ENCODE assay signal across 28 cellular contexts in genomic region chr14:90560529-90560928, GRCh38.
"Had no signal": no experiment of that assay in that cellular context is flagged by ENCODE, and none has a peak within 500 bp of the region (broad histone marks: within the 10 kb centered on the region; RNA-seq: fewer than 3 reads in every experiment).

No MANE protein-coding gene starts in this region.

- H3K27ac ChIP-seq: breast epithelium, colonic mucosa, gastrocnemius medialis, pancreas, prostate gland, skin epidermis, thoracic aorta, uterus, WERI-Rb-1 had no signal

- H3K4me1 ChIP-seq: breast epithelium, colonic mucosa, pancreas, prostate gland, uterus had no signal

- H3K36me3 ChIP-seq: breast epithelium, colonic mucosa, gastrocnemius medialis, pancreas, prostate gland, uterus had no signal

- H3K27ac Mint-ChIP-seq: activated CD4-positive, alpha-beta memory T cell treated with anti-CD3 and anti-CD28 coated beads, Interleukin-2, amount 10 ng/mL, durations not matched to agents 7 days and 5 days; activated CD4-positive, alpha-beta T cell treated with anti-CD3 and anti-CD28 coated beads, Interleukin-2, amount 10 ng/mL, durations not matched to agents 24 days and 14 days; activated naive CD4-positive, alpha-beta T cell treated with anti-CD3 and anti-CD28 coated beads, Interleukin-2, amount 10 ng/mL, durations not matched to agents 7 days and 5 days; activated naive CD8-positive, alpha-beta T cell treated with anti-CD3 and anti-CD28 coated beads, Interleukin-2, amount 10 ng/mL, durations not matched to agents 7 days and 5 days; activated T-cell treated with anti-CD3 and anti-CD28 coated beads, Interleukin-2, amount 50 U/mL, for 24 hours; type B pancreatic cell had no signal

- DNase-seq: activated CD4-positive, alpha-beta memory T cell treated with anti-CD3 and anti-CD28 coated beads, Interleukin-2, amount 10 ng/mL, durations not matched to agents 7 days and 5 days; activated CD4-positive, alpha-beta T cell treated with anti-CD3 and anti-CD28 coated beads, Interleukin-2, amount 10 ng/mL, durations not matched to agents 24 days and 14 days; activated CD8-positive, alpha-beta memory T cell treated with anti-CD3 and anti-CD28 coated beads, Interleukin-2, amount 50 U/mL, for 48 hours; activated gamma-delta T cell; activated naive CD4-positive, alpha-beta T cell treated with anti-CD3 and anti-CD28 coated beads, Interleukin-2, amount 10 ng/mL, durations not matched to agents 7 days and 5 days; activated naive CD8-positive, alpha-beta T cell treated with anti-CD3 and anti-CD28 coated beads, Interleukin-2, amount 10 ng/mL, durations not matched to agents 7 days and 5 days; activated T-cell treated with anti-CD3 and anti-CD28 coated beads, Interleukin-2, amount 50 U/mL, for 24 hours; colonic mucosa; effector memory CD4-positive, alpha-beta T cell; gastrocnemius medialis; left colon; midbrain; naive thymus-derived CD4-positive, alpha-beta T cell; pancreas; stimulated activated CD4-positive, alpha-beta T cell treated with anti-CD3 and anti-CD28 coated beads, Interleukin-12 subunit alpha, Interleukin-12 subunit beta, amount 100 ng/mL, for 4 hours; stimulated activated CD4-positive, alpha-beta T cell treated with anti-CD3 and anti-CD28 coated beads, Interleukin-4, amount 100 ng/mL, for 1 hour; stimulated activated naive CD8-positive, alpha-beta T cell treated with anti-CD3 and anti-CD28 coated beads, Interleukin-15, Interleukin-2, amounts not matched to agents 100 U/mL and 50 U/mL, for 24 hours; T-helper 9 cell; uterus; WERI-Rb-1 had no signal

- ATAC-seq: activated CD4-positive, CD25-positive, alpha-beta regulatory T cell treated with anti-CD3 and anti-CD28 coated beads, Interleukin-2, amount 50 U/mL, for 24 hours; gastrocnemius medialis; left colon; naive thymus-derived CD4-positive, alpha-beta T cell; pancreas; sciatic nerve; stimulated activated naive CD8-positive, alpha-beta T cell treated with anti-CD3 and anti-CD28 coated beads, Interleukin-15, Interleukin-2, amounts not matched to agents 100 U/mL and 50 U/mL, for 24 hours had no signal

- H3K27me3 Mint-ChIP-seq: activated CD4-positive, alpha-beta memory T cell treated with anti-CD3 and anti-CD28 coated beads, Interleukin-2, amount 10 ng/mL, durations not matched to agents 7 days and 5 days; activated CD4-positive, alpha-beta T cell treated with anti-CD3 and anti-CD28 coated beads, Interleukin-2, amount 10 ng/mL, durations not matched to agents 24 days and 14 days; activated naive CD8-positive, alpha-beta T cell treated with anti-CD3 and anti-CD28 coated beads, Interleukin-2, amount 10 ng/mL, durations not matched to agents 7 days and 5 days; activated T-cell treated with anti-CD3 and anti-CD28 coated beads, Interleukin-2, amount 50 U/mL, for 24 hours; central memory CD8-positive, alpha-beta T cell; type B pancreatic cell had no signal

- H3K9me3 ChIP-seq: breast epithelium, colonic mucosa, gastrocnemius medialis, pancreas, prostate gland, thoracic aorta, uterus had no signal

- H3K4me3 Mint-ChIP-seq: activated CD4-positive, alpha-beta memory T cell treated with anti-CD3 and anti-CD28 coated beads, Interleukin-2, amount 10 ng/mL, durations not matched to agents 7 days and 5 days; activated CD4-positive, alpha-beta T cell treated with anti-CD3 and anti-CD28 coated beads, Interleukin-2, amount 10 ng/mL, durations not matched to agents 24 days and 14 days; activated naive CD4-positive, alpha-beta T cell treated with anti-CD3 and anti-CD28 coated beads, Interleukin-2, amount 10 ng/mL, durations not matched to agents 7 days and 5 days; activated naive CD8-positive, alpha-beta T cell treated with anti-CD3 and anti-CD28 coated beads, Interleukin-2, amount 10 ng/mL, durations not matched to agents 7 days and 5 days; activated T-cell treated with anti-CD3 and anti-CD28 coated beads, Interleukin-2, amount 50 U/mL, for 24 hours; central memory CD8-positive, alpha-beta T cell; naive thymus-derived CD4-positive, alpha-beta T cell; type B pancreatic cell had no signal

- H3K36me3 Mint-ChIP-seq: activated naive CD4-positive, alpha-beta T cell treated with anti-CD3 and anti-CD28 coated beads, Interleukin-2, amount 10 ng/mL, durations not matched to agents 7 days and 5 days; activated naive CD8-positive, alpha-beta T cell treated with anti-CD3 and anti-CD28 coated beads, Interleukin-2, amount 10 ng/mL, durations not matched to agents 7 days and 5 days; naive thymus-derived CD4-positive, alpha-beta T cell; type B pancreatic cell had no signal

- H3K4me3 ChIP-seq: breast epithelium, colonic mucosa, gastrocnemius medialis, pancreas, prostate gland, skin epidermis, thoracic aorta, uterus had no signal

- H3K27me3 ChIP-seq: breast epithelium, colonic mucosa, gastrocnemius medialis, pancreas, uterus had no signal

- H3K9me3 Mint-ChIP-seq: activated CD4-positive, alpha-beta memory T cell treated with anti-CD3 and anti-CD28 coated beads, Interleukin-2, amount 10 ng/mL, durations not matched to agents 7 days and 5 days; activated CD4-positive, alpha-beta T cell treated with anti-CD3 and anti-CD28 coated beads, Interleukin-2, amount 10 ng/mL, durations not matched to agents 24 days and 14 days; activated naive CD4-positive, alpha-beta T cell treated with anti-CD3 and anti-CD28 coated beads, Interleukin-2, amount 10 ng/mL, durations not matched to agents 7 days and 5 days; activated naive CD8-positive, alpha-beta T cell treated with anti-CD3 and anti-CD28 coated beads, Interleukin-2, amount 10 ng/mL, durations not matched to agents 7 days and 5 days; activated T-cell treated with anti-CD3 and anti-CD28 coated beads, Interleukin-2, amount 50 U/mL, for 24 hours; central memory CD8-positive, alpha-beta T cell; naive thymus-derived CD4-positive, alpha-beta T cell; type B pancreatic cell had no signal

- H3K4me1 Mint-ChIP-seq: activated CD4-positive, alpha-beta memory T cell treated with anti-CD3 and anti-CD28 coated beads, Interleukin-2, amount 10 ng/mL, durations not matched to agents 7 days and 5 days; activated CD4-positive, alpha-beta T cell treated with anti-CD3 and anti-CD28 coated beads, Interleukin-2, amount 10 ng/mL, durations not matched to agents 24 days and 14 days; activated naive CD4-positive, alpha-beta T cell treated with anti-CD3 and anti-CD28 coated beads, Interleukin-2, amount 10 ng/mL, durations not matched to agents 7 days and 5 days; activated naive CD8-positive, alpha-beta T cell treated with anti-CD3 and anti-CD28 coated beads, Interleukin-2, amount 10 ng/mL, durations not matched to agents 7 days and 5 days; central memory CD8-positive, alpha-beta T cell; naive thymus-derived CD4-positive, alpha-beta T cell had no signal
